In genomic region chr6:38933426-38933825, GRCh38 we compare ENCODE assay signal across 8 cellular contexts.
DNase-seq lines count a peak whose midpoint lies in the region; ATAC-seq and TF ChIP-seq lines count a peak whose summit lies in the region.

No MANE protein-coding gene starts in this region.

- H3K4me1 Mint-ChIP-seq in activated T-cell treated with anti-CD3 and anti-CD28 coated beads, Interleukin-2, amount 50 U/mL, for 24 hours (ENCODE audit: low read depth), result no peaks in the 10 kb centered on the region
- H3K4me1 Mint-ChIP-seq in activated naive CD4-positive, alpha-beta T cell treated with anti-CD3 and anti-CD28 coated beads, Interleukin-2, amount 10 ng/mL, durations not matched to agents 7 days and 5 days, result no peaks in the 10 kb centered on the region

- H4K20me1 ChIP-seq in neural cell (ENCODE audit: insufficient read depth), result no peaks in the 10 kb centered on the region

- no peak overlapping the region for H3K4me3 Mint-ChIP-seq in activated T-cell treated with anti-CD3 and anti-CD28 coated beads, Interleukin-2, amount 50 U/mL, for 24 hours
- no peak overlapping the region for H3K4me3 Mint-ChIP-seq in activated naive CD4-positive, alpha-beta T cell treated with anti-CD3 and anti-CD28 coated beads, Interleukin-2, amount 10 ng/mL, durations not matched to agents 7 days and 5 days

- peaks cover 14% of the 10 kb centered on the region for H3K27me3 Mint-ChIP-seq in activated T-cell treated with anti-CD3 and anti-CD28 coated beads, Interleukin-2, amount 50 U/mL, for 24 hours
- no peaks in the 10 kb centered on the region for H3K27me3 Mint-ChIP-seq in activated naive CD4-positive, alpha-beta T cell treated with anti-CD3 and anti-CD28 coated beads, Interleukin-2, amount 10 ng/mL, durations not matched to agents 7 days and 5 days

- no peaks in the 10 kb centered on the region for H3K9me2 ChIP-seq in neural cell (ENCODE audit: insufficient read depth, low read length)

- no peak overlapping the region for H3K27ac Mint-ChIP-seq in activated T-cell treated with anti-CD3 and anti-CD28 coated beads, Interleukin-2, amount 50 U/mL, for 24 hours
- no peak overlapping the region for H3K27ac Mint-ChIP-seq in activated naive CD4-positive, alpha-beta T cell treated with anti-CD3 and anti-CD28 coated beads, Interleukin-2, amount 10 ng/mL, durations not matched to agents 7 days and 5 days

- H3K36me3 ChIP-seq in GM06990 (ENCODE audit: control insufficient read depth, insufficient read depth, low read length), result no peaks in the 10 kb centered on the region
- no peaks in the 10 kb centered on the region for H3K36me3 ChIP-seq in neural cell (ENCODE audit: insufficient read depth, low read length)
- H3K36me3 ChIP-seq in H7 (replicated peaks; ENCODE audit: control insufficient read depth, insufficient read depth, low read length), result no peaks in the 10 kb centered on the region

- CTCF ChIA-PET in activated naive CD4-positive, alpha-beta T cell treated with anti-CD3 and anti-CD28 coated beads, Interleukin-2, amount 10 ng/mL, durations not matched to agents 7 days and 5 days (lab: Charles Lee), result interaction anchor here (0.7 to 3.2 kb wide), 4 partner anchors 10 to 61 kb away, joined by 3 to 24 read pairs (median 5); no protein-coding TSS in a partner anchor

- no peak overlapping the region for H3K4me2 ChIP-seq in neural cell (ENCODE audit: low read length)

- H3K27me3 ChIP-seq in GM06990 (replicated peaks; ENCODE audit: control insufficient read depth, insufficient read depth, low read length) (no peaks in the 10 kb centered on the region; the same call in none of the 2 replicates), neural cell (ENCODE audit: insufficient read depth, low read depth, low read length) (no peaks in the 10 kb centered on the region), H7 (ENCODE audit: control insufficient read depth, insufficient read depth, low read length) (no peaks in the 10 kb centered on the region)

- no peak overlapping the region for H3K27ac ChIP-seq in neural cell (ENCODE audit: low read length)

- no peak for TF ChIP-seq EP300 in neural cell (conservative IDR thresholded peaks at IDR 0.05; ENCODE audit: poor library complexity, severe bottlenecking)

- H3K36me3 Mint-ChIP-seq in activated T-cell treated with anti-CD3 and anti-CD28 coated beads, Interleukin-2, amount 50 U/mL, for 24 hours (ENCODE audit: low read depth), result no peaks in the 10 kb centered on the region
- no peaks in the 10 kb centered on the region for H3K36me3 Mint-ChIP-seq in activated naive CD4-positive, alpha-beta T cell treated with anti-CD3 and anti-CD28 coated beads, Interleukin-2, amount 10 ng/mL, durations not matched to agents 7 days and 5 days

- H3K9ac ChIP-seq in neural cell (ENCODE audit: low read length), result no peak overlapping the region

- no peaks in the 10 kb centered on the region for H3K9me3 ChIP-seq in neural cell (ENCODE audit: low read length)

- in situ Hi-C loops in astrocyte of the cerebellum (cut with HindIII; ENCODE audit: low sequenced_read_pairs), result no loop called here

- no peaks in the 10 kb centered on the region for H3K9me3 Mint-ChIP-seq in activated T-cell treated with anti-CD3 and anti-CD28 coated beads, Interleukin-2, amount 50 U/mL, for 24 hours
- no peaks in the 10 kb centered on the region for H3K9me3 Mint-ChIP-seq in activated naive CD4-positive, alpha-beta T cell treated with anti-CD3 and anti-CD28 coated beads, Interleukin-2, amount 10 ng/mL, durations not matched to agents 7 days and 5 days

- no peak for DNase-seq in GM06990 (ENCODE audit: extremely low read depth, insufficient read length)
- peak; percentile 39 for DNase-seq in NB4 (ENCODE audit: low read depth)
- no peak for DNase-seq in astrocyte of the cerebellum (ENCODE audit: low read depth)
- DNase-seq in activated T-cell treated with anti-CD3 and anti-CD28 coated beads, Interleukin-2, amount 50 U/mL, for 24 hours, result no peak
- no peak for DNase-seq in H7
- no peak for DNase-seq in activated naive CD4-positive, alpha-beta T cell treated with anti-CD3 and anti-CD28 coated beads, Interleukin-2, amount 10 ng/mL, durations not matched to agents 7 days and 5 days

- no peaks in the 10 kb centered on the region for H3F3A ChIP-seq in neural cell (ENCODE audit: insufficient read depth, low read length, poor library complexity, severe bottlenecking)

- no peaks in the 10 kb centered on the region for H3K79me2 ChIP-seq in neural cell (replicated peaks; ENCODE audit: insufficient read depth, low read length)

- peak; percentile 44 for TF ChIP-seq RAD21 in neural cell (conservative IDR thresholded peaks at IDR 0.05)

- no peak overlapping the region for H2AFZ ChIP-seq in neural cell (ENCODE audit: low read depth, low read length)

- TF ChIP-seq CTCF in GM06990 (IDR thresholded peaks at IDR 0.05; ENCODE audit: insufficient read depth, low read length, poor library complexity, severe bottlenecking) (peak; percentile 20), NB4 (IDR thresholded peaks at IDR 0.05; ENCODE audit: low read depth, low read length) (peak; percentile 21), astrocyte of the cerebellum (IDR thresholded peaks at IDR 0.05; ENCODE audit: low read depth, low read length, missing control alignments) (peak; percentile 30), neural cell (IDR thresholded peaks at IDR 0.05; ENCODE audit: poor library complexity, severe bottlenecking) (peak; percentile 44)

- no peak for ATAC-seq in HG03097 (IDR thresholded peaks at IDR 0.05; ENCODE audit: low FRiP score, unreplicated experiment)

- TF ChIP-seq POLR2A in NB4 (IDR thresholded peaks at IDR 0.05; ENCODE audit: extremely low read depth, insufficient read length), result no peak

- no peak overlapping the region for H3K4me3 ChIP-seq in GM06990 (replicated peaks; ENCODE audit: low read depth, low read length)
- no peak overlapping the region for H3K4me3 ChIP-seq in NB4 (ENCODE audit: low read depth, low read length)
- H3K4me3 ChIP-seq in astrocyte of the cerebellum (ENCODE audit: low read depth, low read length), result no peak overlapping the region
- no peak overlapping the region for H3K4me3 ChIP-seq in neural cell (ENCODE audit: low read length)
- no peak overlapping the region for H3K4me3 ChIP-seq in H7 (ENCODE audit: insufficient read depth, low read depth, low read length)

TF ChIP-seq in neural cell, 6 proteins besides CTCF, POLR2A, EP300 and RAD21:
- TF ChIP-seq MXI1 (conservative IDR thresholded peaks at IDR 0.05; ENCODE audit: poor library complexity, severe bottlenecking), result no peak
- TF ChIP-seq, protein P1, sequence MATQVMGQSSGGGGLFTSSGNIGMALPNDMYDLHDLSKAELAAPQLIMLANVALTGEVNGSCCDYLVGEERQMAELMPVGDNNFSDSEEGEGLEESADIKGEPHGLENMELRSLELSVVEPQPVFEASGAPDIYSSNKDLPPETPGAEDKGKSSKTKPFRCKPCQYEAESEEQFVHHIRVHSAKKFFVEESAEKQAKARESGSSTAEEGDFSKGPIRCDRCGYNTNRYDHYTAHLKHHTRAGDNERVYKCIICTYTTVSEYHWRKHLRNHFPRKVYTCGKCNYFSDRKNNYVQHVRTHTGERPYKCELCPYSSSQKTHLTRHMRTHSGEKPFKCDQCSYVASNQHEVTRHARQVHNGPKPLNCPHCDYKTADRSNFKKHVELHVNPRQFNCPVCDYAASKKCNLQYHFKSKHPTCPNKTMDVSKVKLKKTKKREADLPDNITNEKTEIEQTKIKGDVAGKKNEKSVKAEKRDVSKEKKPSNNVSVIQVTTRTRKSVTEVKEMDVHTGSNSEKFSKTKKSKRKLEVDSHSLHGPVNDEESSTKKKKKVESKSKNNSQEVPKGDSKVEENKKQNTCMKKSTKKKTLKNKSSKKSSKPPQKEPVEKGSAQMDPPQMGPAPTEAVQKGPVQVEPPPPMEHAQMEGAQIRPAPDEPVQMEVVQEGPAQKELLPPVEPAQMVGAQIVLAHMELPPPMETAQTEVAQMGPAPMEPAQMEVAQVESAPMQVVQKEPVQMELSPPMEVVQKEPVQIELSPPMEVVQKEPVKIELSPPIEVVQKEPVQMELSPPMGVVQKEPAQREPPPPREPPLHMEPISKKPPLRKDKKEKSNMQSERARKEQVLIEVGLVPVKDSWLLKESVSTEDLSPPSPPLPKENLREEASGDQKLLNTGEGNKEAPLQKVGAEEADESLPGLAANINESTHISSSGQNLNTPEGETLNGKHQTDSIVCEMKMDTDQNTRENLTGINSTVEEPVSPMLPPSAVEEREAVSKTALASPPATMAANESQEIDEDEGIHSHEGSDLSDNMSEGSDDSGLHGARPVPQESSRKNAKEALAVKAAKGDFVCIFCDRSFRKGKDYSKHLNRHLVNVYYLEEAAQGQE (IDR thresholded peaks at IDR 0.05; ENCODE audit: borderline replicate concordance), result no peak
- TF ChIP-seq TAF1 (IDR thresholded peaks at IDR 0.05; ENCODE audit: low read depth), result no peak
- TF ChIP-seq SMC3 (conservative IDR thresholded peaks at IDR 0.05; ENCODE audit: poor library complexity), result peak; percentile 23
